ENCODE assay signal across 1 cellular context in the genomic region with DNA sequence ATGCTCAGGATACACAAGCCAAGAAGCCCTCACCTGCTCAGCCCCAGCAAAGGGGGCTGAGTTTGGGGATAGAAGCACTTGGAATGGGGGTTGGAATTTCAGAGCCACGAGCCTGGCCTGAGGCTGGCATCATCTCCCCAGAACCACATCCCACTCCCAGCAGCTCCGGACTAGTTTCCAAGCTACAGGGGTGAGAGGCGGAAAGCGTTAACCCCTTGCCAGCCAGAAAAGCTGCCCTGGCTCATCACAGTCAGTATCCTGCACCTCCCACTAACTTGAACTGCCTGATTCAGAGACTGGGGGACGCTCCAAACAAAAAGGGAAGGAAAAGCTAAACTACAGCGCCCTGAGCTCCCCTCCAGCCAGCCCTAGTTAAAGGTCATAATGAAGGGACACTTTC.
TF ChIP-seq lines count a peak whose summit lies in the region.

No MANE protein-coding gene starts in this region.

TF ChIP-seq in GM23338, 12 proteins besides CTCF, POLR2A, EP300 and RAD21 (continued from another document):
- TF ChIP-seq ZNF462 (CRISPR knock-in tag; IDR thresholded peaks at IDR 0.05), result no peak
